In genomic region chr17:64661981-64662773, GRCh38 we compare ENCODE assay signal across 8 cellular contexts. TPM values are rescaled to one million over a fixed set of nuclear protein-coding genes. Genes with fewer than 3 reads are reported as not detected.
DNase-seq lines count a peak whose midpoint lies in the region; ATAC-seq and TF ChIP-seq lines count a peak whose summit lies in the region.

SMURF2 (minus strand) TSS chr17:64662307; CDS start chr17:64661880, 427 bp downstream.

- intact Hi-C loops in stomach (cut with DNase I; ENCODE audit: low total_unique reads): no loop called here

- H3K27ac Mint-ChIP-seq in neural crest cell (ENCODE audit: unreplicated experiment): peak within 1 kb of the TSS; percentile 98

- ATAC-seq in GM21360 (IDR thresholded peaks at IDR 0.05; ENCODE audit: unreplicated experiment): peak; percentile 86

- H3K4me3 ChIP-seq in fibroblast of villous mesenchyme (ENCODE audit: low read depth, low read length) (peak within 1 kb of the TSS; percentile 81), stomach (peak within 1 kb of the TSS; percentile 80 to 88 (median 86))

- peaks cover 29% of the 10 kb centered on the region for H3K4me1 Mint-ChIP-seq in neural crest cell

- no peak for TF ChIP-seq EP300 in stomach (IDR thresholded peaks at IDR 0.05)

- peak; percentile 80 for DNase-seq in DMS153 treated with DMSO at 0.1 percent for 48 hours (lab: John Stamatoyannopoulos, UW; ENCODE audit: unreplicated experiment)
- DNase-seq in HT1080 (ENCODE audit: low read depth): peak; percentile 27
- peak; percentile 87 for DNase-seq in RKO (ENCODE audit: low spot score)
- peak; percentile 72 for DNase-seq in activated T-helper 9 cell treated with anti-CD3 and anti-CD28 coated beads, Interleukin-2, amount 50 U/mL, for 16 hours (ENCODE audit: low read depth)
- DNase-seq in fibroblast of villous mesenchyme (ENCODE audit: low read depth): peak; percentile 70
- peak; percentile 69 for DNase-seq in neural crest cell (ENCODE audit: low read depth, low spot score)
- DNase-seq in stomach: peak; percentile 84

- H3K36me3 ChIP-seq in stomach: no peaks in the 10 kb centered on the region

- WGBS in stomach, 5 donors: 0 to 2% (median 1%) methylated on average over 28 to 83 of the region's 94 CpGs

- H3K36me3 Mint-ChIP-seq in neural crest cell (ENCODE audit: low read depth): no peaks in the 10 kb centered on the region

- peaks cover 16 to 59% (median 41%) of the 10 kb centered on the region in 4 donors for H3K4me1 ChIP-seq in stomach

- no peaks in the 10 kb centered on the region for H3K9me3 ChIP-seq in stomach

- TF ChIP-seq POLR2A in stomach (IDR thresholded peaks at IDR 0.05): no peak

- H3K9me3 Mint-ChIP-seq in neural crest cell: no peaks in the 10 kb centered on the region

- peak within 1 kb of the TSS; percentile 84 to 99 (median 96) for H3K27ac ChIP-seq in stomach

- H3K27me3 ChIP-seq in stomach: no peaks in the 10 kb centered on the region

- no peak for TF ChIP-seq CTCF in fibroblast of villous mesenchyme (IDR thresholded peaks at IDR 0.05; ENCODE audit: insufficient read depth, low read depth, low read length)
- TF ChIP-seq CTCF in neural crest cell (conservative IDR thresholded peaks at IDR 0.05): peak; percentile 16
- peak in 1 of 7 experiments; percentile 9 for TF ChIP-seq CTCF in stomach (IDR thresholded peaks at IDR 0.05)

- H3K27me3 Mint-ChIP-seq in neural crest cell (ENCODE audit: low read depth): peaks cover 7% of the 10 kb centered on the region

- peak within 1 kb of the TSS; percentile 99 for H3K4me3 Mint-ChIP-seq in neural crest cell

RNA-seq across cellular contexts. Expression of gene SMURF2, which starts in this region (rescaled TPM):
- total RNA-seq in HT1080 (2014; rRNA removed; shearing (Covaris generic)): 50.0 and 53.7 TPM in 2 replicates
- polyA plus RNA-seq in HT1080 (2015; cell fraction: cytosol; rRNA removed): 49.6 and 66.2 TPM in 2 replicates
- polyA plus RNA-seq in HT1080 (2015; cell fraction: nucleus; rRNA removed): 83.5 and 92.0 TPM in 2 replicates
- total RNA-seq in fibroblast of villous mesenchyme (103 and 188 TPM in 2 replicates), neural crest cell (32.5 and 32.7 TPM in 2 replicates), stomach (10 to 100 TPM in 4 of 5 donors, 1 to 10 TPM in 1; 2.6 to 54.3 (median 26.3) TPM)
- 1 to 10 TPM; 4.1 to 9.9 (median 7.9) TPM for polyA plus RNA-seq in stomach

Comparison
In these comparisons a context has a peak if more than half of its experiments do, and no peak if none do; other contexts are left out.
1. Peak in every context shown above with its lines: DNase-seq, ATAC-seq, H3K4me3 ChIP-seq and H3K27ac ChIP-seq.
2. DNase-seq: peak in every context shown above with its lines; median percentile 87 in RKO; 84 in stomach; 80 in DMS153 treated with DMSO at 0.1 percent for 48 hours; 72 in activated T-helper 9 cell treated with anti-CD3 and anti-CD28 coated beads, Interleukin-2, amount 50 U/mL, for 16 hours; 70 in fibroblast of villous mesenchyme; 69 in neural crest cell; 27 in HT1080.